In genomic region chr21:26961704-26962103, GRCh38 we compare ENCODE assay signal across 1 cellular context.
TF ChIP-seq lines count a peak whose summit lies in the region.

No MANE protein-coding gene starts in this region.

TF ChIP-seq in GM23338, 12 proteins besides CTCF, POLR2A, EP300 and RAD21 (continued from another document):
- no peak for TF ChIP-seq NANOG (IDR thresholded peaks at IDR 0.05; ENCODE audit: borderline replicate concordance)
- no peak for TF ChIP-seq CREB1 (CRISPR knock-in tag; IDR thresholded peaks at IDR 0.05; ENCODE audit: low read depth)
- no peak for TF ChIP-seq EZH2phosphoT487 (IDR thresholded peaks at IDR 0.05; ENCODE audit: unreplicated experiment)
- TF ChIP-seq ZNF114 (CRISPR knock-in tag; IDR thresholded peaks at IDR 0.05) = no peak
- no peak for TF ChIP-seq ETS1 (IDR thresholded peaks at IDR 0.05)
- TF ChIP-seq ZNF462 (CRISPR knock-in tag; IDR thresholded peaks at IDR 0.05) = no peak
